10 cellular contexts compared by ENCODE assay signal in genomic region chr2:9252002-9252357, GRCh38. TPM values are rescaled to one million over a fixed set of nuclear protein-coding genes. Genes with fewer than 3 reads are reported as not detected.
A peak's percentile ranks its signal among the peaks of the same experiment; 100 is the strongest.
DNase-seq lines count a peak whose midpoint lies in the region; ATAC-seq and TF ChIP-seq lines count a peak whose summit lies in the region.
"Had no signal": no experiment of that assay in that cellular context is flagged by ENCODE, and none has a peak within 500 bp of the region (broad histone marks: within the 10 kb centered on the region; RNA-seq: fewer than 3 reads in every experiment).

No MANE protein-coding gene starts in this region.

- H3K4me1 ChIP-seq in SJSA1 (replicated peaks) (peaks cover 56% of the 10 kb centered on the region), foreskin keratinocyte (peaks cover 39% of the 10 kb centered on the region), psoas muscle (peaks cover 16% of the 10 kb centered on the region)

- ATAC-seq in foreskin keratinocyte (peak; percentile 1), psoas muscle (peak in 3 of 4 donors; percentile 35 to 46 (median 36))

- H3K27ac ChIP-seq in SJSA1 (peak overlapping the region; percentile 66), foreskin keratinocyte (peak overlapping the region; percentile 33), psoas muscle (peak overlapping the region; percentile 30)

- H3K4me3 ChIP-seq in SJSA1 (no peak overlapping the region), psoas muscle (no peak overlapping the region)

- 0 out of 2 replicates have a peak, but pooled peaks cover 3% of the 10 kb centered on the region for H3K9me3 ChIP-seq in SJSA1 (replicated peaks)
- H3K9me3 ChIP-seq in psoas muscle, result no peaks in the 10 kb centered on the region

- no peak for TF ChIP-seq CTCF in foreskin keratinocyte (conservative IDR thresholded peaks at IDR 0.05)
- no peak for TF ChIP-seq CTCF in psoas muscle (IDR thresholded peaks at IDR 0.05)

- H3K27me3 ChIP-seq in SJSA1 (replicated peaks) (no peaks in the 10 kb centered on the region), foreskin keratinocyte (no peaks in the 10 kb centered on the region), psoas muscle (ENCODE audit: insufficient read depth in 3 of 3, low read length in 2 of 3) (no peaks in the 10 kb centered on the region)

- DNase-seq in ELR (ENCODE audit: low read depth) (peak; percentile 54), SJSA1 (ENCODE audit: low read depth in 1 of 2, low spot score in 2 of 2) (no peak), foreskin keratinocyte (no peak), psoas muscle (no peak), SW 1271 (lab: John Stamatoyannopoulos, UW) (no peak), NCI-H1048 (lab: John Stamatoyannopoulos, UW) (no peak), ureter (ENCODE audit: low spot score) (no peak)
- DNase-seq in activated CD8-positive, alpha-beta memory T cell treated with anti-CD3 and anti-CD28 coated beads, Interleukin-2, amount 50 U/mL, for 48 hours, result no peak
- DNase-seq: immature natural killer cell, NCI-H2171 had no signal

- intact Hi-C loops in psoas muscle (cut with DNase I), result no loop called here

- H3K36me3 ChIP-seq in SJSA1 (no peaks in the 10 kb centered on the region; the same call in 1 of the 2 replicates), psoas muscle (ENCODE audit: insufficient read depth in 1 of 2, low read depth in 1 of 2) (no peaks in the 10 kb centered on the region)

- 44 to 49% (median 46%) methylated on average over 5 of the region's 5 CpGs for WGBS in psoas muscle, 3 donors

RNA-seq across cellular contexts. Expression of gene ASAP2, which starts 45.4 kb away (rescaled TPM):
- total RNA-seq in SJSA1 (2014; rRNA removed; shearing (Covaris generic)), result 12.9 and 15.5 TPM in 2 replicates
- total RNA-seq in foreskin keratinocyte, result 57.2 and 69.3 TPM in 2 replicates
- 20.8 and 21.8 TPM in 2 replicates for polyA plus RNA-seq in foreskin keratinocyte
- total RNA-seq in psoas muscle, result 1 to 10 TPM; 2.5 to 9.0 (median 4.1) TPM
- 1 to 10 TPM; 1.6 to 3.3 (median 2.0) TPM for polyA plus RNA-seq in psoas muscle
- total RNA-seq in ureter, result 42.1 TPM
